8 cellular contexts compared by ENCODE assay signal in genomic region chrX:46838482-46838857, GRCh38. TPM values are rescaled to one million over a fixed set of nuclear protein-coding genes. Genes with fewer than 3 reads are reported as not detected.
A peak's percentile ranks its signal among the peaks of the same experiment; 100 is the strongest.
DNase-seq lines count a peak whose midpoint lies in the region; ATAC-seq and TF ChIP-seq lines count a peak whose summit lies in the region.

No MANE protein-coding gene starts in this region.

- TF ChIP-seq POLR2A in suprapubic skin (IDR thresholded peaks at IDR 0.05): no peak

- peaks cover 5% of the 10 kb centered on the region for H3K4me1 Mint-ChIP-seq in activated T-cell treated with anti-CD3 and anti-CD28 coated beads, Interleukin-2, amount 50 U/mL, for 72 hours (ENCODE audit: low read depth)
- H3K4me1 Mint-ChIP-seq in activated CD8-positive, alpha-beta T cell treated with anti-CD3 and anti-CD28 coated beads for 36 hours (ENCODE audit: low read depth): peaks cover 10% of the 10 kb centered on the region

- H3K36me3 ChIP-seq in hepatocyte (replicated peaks; ENCODE audit: insufficient read depth, low read depth) (no peaks in the 10 kb centered on the region), suprapubic skin (no peaks in the 10 kb centered on the region)

- no peaks in the 10 kb centered on the region for H3K9me3 Mint-ChIP-seq in activated T-cell treated with anti-CD3 and anti-CD28 coated beads, Interleukin-2, amount 50 U/mL, for 72 hours
- H3K9me3 Mint-ChIP-seq in activated CD8-positive, alpha-beta T cell treated with anti-CD3 and anti-CD28 coated beads for 36 hours: no peaks in the 10 kb centered on the region

- no peak for TF ChIP-seq CTCF in activated CD8-positive, alpha-beta T cell treated with anti-CD3 and anti-CD28 coated beads for 36 hours (IDR thresholded peaks at IDR 0.05)
- TF ChIP-seq CTCF in hepatocyte (IDR thresholded peaks at IDR 0.05; ENCODE audit: poor library complexity) (no peak), suprapubic skin (IDR thresholded peaks at IDR 0.05) (no peak)

- H3K27ac ChIP-seq in hepatocyte (peak overlapping the region; percentile 90), suprapubic skin (no peak overlapping the region)

- peak overlapping the region; percentile 94 to 98 for H3K4me3 Mint-ChIP-seq in activated T-cell treated with anti-CD3 and anti-CD28 coated beads, Interleukin-2, amount 50 U/mL, for 72 hours
- peak overlapping the region; percentile 97 for H3K4me3 Mint-ChIP-seq in activated CD8-positive, alpha-beta T cell treated with anti-CD3 and anti-CD28 coated beads for 36 hours

- H2AFZ ChIP-seq in hepatocyte: no peak overlapping the region

- intact Hi-C loops in activated CD8-positive, alpha-beta T cell treated with anti-CD3 and anti-CD28 coated beads for 36 hours (cut with micrococcal nuclease): no loop called here

- H3K27me3 Mint-ChIP-seq in activated T-cell treated with anti-CD3 and anti-CD28 coated beads, Interleukin-2, amount 50 U/mL, for 72 hours (ENCODE audit: low read depth): no peaks in the 10 kb centered on the region
- H3K27me3 Mint-ChIP-seq in activated CD8-positive, alpha-beta T cell treated with anti-CD3 and anti-CD28 coated beads for 36 hours: no peaks in the 10 kb centered on the region

- H3K27me3 ChIP-seq in hepatocyte: no peaks in the 10 kb centered on the region
- no peaks in the 10 kb centered on the region for H3K27me3 ChIP-seq in suprapubic skin

- no peak for ATAC-seq in activated T-cell treated with anti-CD3 and anti-CD28 coated beads, Interleukin-2, amount 50 U/mL, for 72 hours (replicated peaks in 1 of 2)
- no peak for ATAC-seq in activated CD8-positive, alpha-beta T cell treated with anti-CD3 and anti-CD28 coated beads for 36 hours
- no peak for ATAC-seq in GM19397 (IDR thresholded peaks at IDR 0.05; ENCODE audit: unreplicated experiment)
- no peak for ATAC-seq in GM21381 (IDR thresholded peaks at IDR 0.05; ENCODE audit: unreplicated experiment)

- no peak overlapping the region for H3K27ac Mint-ChIP-seq in activated T-cell treated with anti-CD3 and anti-CD28 coated beads, Interleukin-2, amount 50 U/mL, for 72 hours
- no peak overlapping the region for H3K27ac Mint-ChIP-seq in activated CD8-positive, alpha-beta T cell treated with anti-CD3 and anti-CD28 coated beads for 36 hours

- H3K4me3 ChIP-seq in hepatocyte (peak overlapping the region; percentile 70), suprapubic skin (peak overlapping the region; percentile 73)

- POLR2A ChIA-PET in activated CD8-positive, alpha-beta T cell treated with anti-CD3 and anti-CD28 coated beads for 36 hours (lab: Charles Lee): no interaction called here

- peaks cover 47% of the 10 kb centered on the region for H3K79me2 ChIP-seq in hepatocyte

- peak overlapping the region; percentile 76 for H3K4me2 ChIP-seq in hepatocyte

- no peak for TF ChIP-seq EP300 in suprapubic skin (IDR thresholded peaks at IDR 0.05)

- no peaks in the 10 kb centered on the region for H4K20me1 ChIP-seq in hepatocyte (ENCODE audit: insufficient read depth, poor library complexity, severe bottlenecking)

- no peak for DNase-seq in activated T-cell treated with anti-CD3 and anti-CD28 coated beads, Interleukin-2, amount 50 U/mL, for 72 hours
- DNase-seq in activated T-cell treated with anti-CD3 and anti-CD28 coated beads, Interleukin-2, amount 50 U/mL, for 48 hours: no peak
- DNase-seq in activated CD8-positive, alpha-beta T cell treated with anti-CD3 and anti-CD28 coated beads for 36 hours: no peak
- no peak for DNase-seq in hepatocyte (ENCODE audit: low spot score)
- no peak for DNase-seq in suprapubic skin (ENCODE audit: low spot score in 2 of 2)
- no peak for DNase-seq in SIG-M5 (lab: John Stamatoyannopoulos, UW)

- H3K4me1 ChIP-seq in hepatocyte (ENCODE audit: insufficient read depth) (no peaks in the 10 kb centered on the region), suprapubic skin (peaks cover 20% of the 10 kb centered on the region)

- H3K9me2 ChIP-seq in hepatocyte (replicated peaks; ENCODE audit: insufficient read depth): no peaks in the 10 kb centered on the region

- H3K9me3 ChIP-seq in hepatocyte (ENCODE audit: low read depth): no peaks in the 10 kb centered on the region
- no peaks in the 10 kb centered on the region for H3K9me3 ChIP-seq in suprapubic skin

- 35% methylated on average over 1 of the region's 1 CpG for WGBS in hepatocyte (ENCODE audit: low lambda C conversion rate, missing lambda C conversion rate)
- WGBS in suprapubic skin: 27% methylated on average over 1 of the region's 1 CpG

- CTCF ChIA-PET in activated CD8-positive, alpha-beta T cell treated with anti-CD3 and anti-CD28 coated beads for 36 hours (lab: Charles Lee): interaction anchor here (1.0 kb wide), 1 partner anchor 266 kb away, joined by 3 read pairs; no protein-coding TSS in a partner anchor

- peaks cover 2 to 3% of the 10 kb centered on the region in 2 donors for H3K36me3 Mint-ChIP-seq in activated T-cell treated with anti-CD3 and anti-CD28 coated beads, Interleukin-2, amount 50 U/mL, for 72 hours (ENCODE audit: insufficient read depth in 2 of 2)
- H3K36me3 Mint-ChIP-seq in activated CD8-positive, alpha-beta T cell treated with anti-CD3 and anti-CD28 coated beads for 36 hours (ENCODE audit: low read depth): peaks cover 3% of the 10 kb centered on the region

RNA-seq across cellular contexts. Expression of gene RP2, which starts 1.6 kb away (rescaled TPM):
- total RNA-seq in activated T-cell treated with anti-CD3 and anti-CD28 coated beads, Interleukin-2, amount 50 U/mL, for 72 hours: 1 to 10 TPM; 4.9 to 5.4 TPM
- 1 to 10 TPM; 5.1 to 5.5 TPM for total RNA-seq in activated CD8-positive, alpha-beta T cell treated with anti-CD3 and anti-CD28 coated beads for 36 hours
- total RNA-seq in hepatocyte (23.2 and 24.4 TPM in 2 replicates), suprapubic skin (1 to 10 TPM; 5.1 to 8.3 (median 6.3) TPM)
- polyA plus RNA-seq in hepatocyte: 9.3 and 9.5 TPM in 2 replicates
